ENCODE assay signal across 26 cellular contexts in the genomic region with DNA sequence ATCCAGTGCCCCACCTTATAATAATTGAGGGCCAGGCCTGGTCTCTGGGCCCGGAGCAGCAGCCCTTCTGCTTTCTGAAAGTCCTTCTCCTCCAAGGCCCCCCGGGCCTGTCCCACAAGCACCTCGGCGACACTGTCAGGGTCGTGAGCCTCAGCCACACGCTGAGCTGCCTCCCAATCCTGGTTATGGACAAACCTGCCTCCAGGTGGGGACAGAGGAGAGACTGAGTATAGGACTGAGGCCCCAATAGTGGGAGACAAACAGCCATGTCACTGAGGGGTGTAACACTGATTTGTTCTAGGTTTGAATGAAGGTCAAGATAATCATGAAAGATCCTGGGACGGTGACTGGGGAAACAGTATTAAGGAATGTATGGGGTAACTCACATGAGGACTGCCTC. TPM values are rescaled to one million over a fixed set of nuclear protein-coding genes. Genes with fewer than 3 reads are reported as not detected.
"Had no signal": no experiment of that assay in that cellular context is flagged by ENCODE, and none has a peak within 500 bp of the region (broad histone marks: within the 10 kb centered on the region; RNA-seq: fewer than 3 reads in every experiment).

No MANE protein-coding gene starts in this region.

- H3K9me3 Mint-ChIP-seq: activated CD4-positive, alpha-beta memory T cell treated with anti-CD3 and anti-CD28 coated beads for 36 hours; activated naive CD4-positive, alpha-beta T cell treated with anti-CD3 and anti-CD28 coated beads, Interleukin-2, amount 50 U/mL, for 72 hours; dendritic cell treated with granulocyte-macrophage colony-stimulating factor and Interleukin-4, amounts not matched to agents 40 ng/mL and 50 ng/mL, for 4 days; immature natural killer cell; naive B cell; stimulated activated naive B cell treated with anti-CD40 and anti-IgM and Interleukin-4, amounts not matched to agents 10 μg/mL and 1 μg/mL and 100 μg/mL, for 72 hours; type B pancreatic cell had no signal

- DNase-seq: activated CD4-positive, alpha-beta memory T cell treated with anti-CD3 and anti-CD28 coated beads for 36 hours; activated CD4-positive, alpha-beta T cell treated with anti-CD3 and anti-CD28 coated beads for 48 hours; activated gamma-delta T cell; aorta; brain microvascular endothelial cell; caudate nucleus; effector CD4-positive, alpha-beta T cell; erythroblast; foreskin fibroblast; immature natural killer cell; lower lobe of right lung; naive B cell; occipital lobe; posterior cingulate gyrus; sigmoid colon; stimulated activated CD4-positive, alpha-beta T cell treated with anti-CD3 and anti-CD28 coated beads, Interleukin-15, amount 100 ng/mL, for 24 hours; stimulated activated naive B cell treated with anti-CD40 and anti-IgM and Interleukin-4, amounts not matched to agents 10 μg/mL and 1 μg/mL and 100 μg/mL, for 72 hours; SW 1271; T-helper 17 cell; testis had no signal

- H3K4me2 ChIP-seq: smooth muscle cell had no signal

- H3K36me3 Mint-ChIP-seq: activated naive CD4-positive, alpha-beta T cell treated with anti-CD3 and anti-CD28 coated beads, Interleukin-2, amount 50 U/mL, for 72 hours had no signal

- H3K27ac ChIP-seq: brain microvascular endothelial cell, lower lobe of right lung, sigmoid colon, testis had no signal

- H3K9me3 ChIP-seq: lower lobe of right lung, sigmoid colon, testis had no signal

- H3K27ac Mint-ChIP-seq: activated CD4-positive, alpha-beta memory T cell treated with anti-CD3 and anti-CD28 coated beads for 36 hours; dendritic cell treated with granulocyte-macrophage colony-stimulating factor and Interleukin-4, amounts not matched to agents 40 ng/mL and 50 ng/mL, for 4 days; immature natural killer cell; stimulated activated naive B cell treated with anti-CD40 and anti-IgM and Interleukin-4, amounts not matched to agents 10 μg/mL and 1 μg/mL and 100 μg/mL, for 72 hours; T-helper 17 cell; type B pancreatic cell had no signal

- H3K4me1 Mint-ChIP-seq: immature natural killer cell; naive B cell; stimulated activated naive B cell treated with anti-CD40 and anti-IgM and Interleukin-4, amounts not matched to agents 10 μg/mL and 1 μg/mL and 100 μg/mL, for 72 hours had no signal

- ATAC-seq: activated naive CD4-positive, alpha-beta T cell treated with anti-CD3 and anti-CD28 coated beads, Interleukin-2, amount 50 U/mL, for 72 hours; left lobe of liver; lower lobe of right lung; stimulated activated naive B cell treated with anti-CD40 and anti-IgM and Interleukin-4, amounts not matched to agents 10 μg/mL and 1 μg/mL and 100 μg/mL, for 72 hours; T-helper 17 cell had no signal

- H3K4me3 ChIP-seq: lower lobe of right lung, sigmoid colon, smooth muscle cell, testis had no signal

- H3K27me3 Mint-ChIP-seq: activated CD4-positive, alpha-beta memory T cell treated with anti-CD3 and anti-CD28 coated beads for 36 hours; dendritic cell treated with granulocyte-macrophage colony-stimulating factor and Interleukin-4, amounts not matched to agents 40 ng/mL and 50 ng/mL, for 4 days; naive B cell; stimulated activated naive B cell treated with anti-CD40 and anti-IgM and Interleukin-4, amounts not matched to agents 10 μg/mL and 1 μg/mL and 100 μg/mL, for 72 hours; T-helper 17 cell; type B pancreatic cell had no signal

- H3K4me1 ChIP-seq: lower lobe of right lung, sigmoid colon, testis had no signal

- H3K27me3 ChIP-seq: brain microvascular endothelial cell, sigmoid colon, testis had no signal

- H3K4me3 Mint-ChIP-seq: activated CD4-positive, alpha-beta memory T cell treated with anti-CD3 and anti-CD28 coated beads for 36 hours; dendritic cell treated with granulocyte-macrophage colony-stimulating factor and Interleukin-4, amounts not matched to agents 40 ng/mL and 50 ng/mL, for 4 days; immature natural killer cell; naive B cell; stimulated activated naive B cell treated with anti-CD40 and anti-IgM and Interleukin-4, amounts not matched to agents 10 μg/mL and 1 μg/mL and 100 μg/mL, for 72 hours; T-helper 17 cell; type B pancreatic cell had no signal

RNA-seq across cellular contexts. Expression of gene KRTCAP3, which starts 11.8 kb away (rescaled TPM):
- total RNA-seq: glomerular endothelial cell, occipital lobe had no signal

RNA-seq across cellular contexts. Expression of gene FNDC4, which starts 41.0 kb away (rescaled TPM):
- total RNA-seq: activated naive CD4-positive, alpha-beta T cell treated with anti-CD3 and anti-CD28 coated beads, Interleukin-2, amount 50 U/mL, for 72 hours; T-helper 17 cell had no signal
- polyA plus RNA-seq: immature natural killer cell had no signal

RNA-seq across cellular contexts. Expression of gene GCKR, which starts 42.7 kb away (rescaled TPM):
- total RNA-seq: activated CD4-positive, alpha-beta memory T cell treated with anti-CD3 and anti-CD28 coated beads for 36 hours; activated naive CD4-positive, alpha-beta T cell treated with anti-CD3 and anti-CD28 coated beads, Interleukin-2, amount 50 U/mL, for 72 hours; smooth muscle cell; T-helper 17 cell had no signal
- polyA plus RNA-seq: immature natural killer cell had no signal
